In genomic region chr6:132070356-132070755, GRCh38 we compare ENCODE assay signal across 23 cellular contexts.
DNase-seq lines count a peak whose midpoint lies in the region; ATAC-seq and TF ChIP-seq lines count a peak whose summit lies in the region.
"Had no signal": no experiment of that assay in that cellular context is flagged by ENCODE, and none has a peak within 500 bp of the region (broad histone marks: within the 10 kb centered on the region; RNA-seq: fewer than 3 reads in every experiment).

No MANE protein-coding gene starts in this region.

- BruUV-seq in mammary epithelial cell (replicated peaks; lab: Mats Ljungman, UMichigan) = no TSS peak
- BruUV-seq in MCF 10A (replicated peaks; lab: Mats Ljungman, UMichigan) = no TSS peak

- H3K4me1 ChIP-seq in mammary epithelial cell (ENCODE audit: insufficient read depth, low read length) (peaks cover 15% of the 10 kb centered on the region), SK-N-SH (ENCODE audit: control insufficient read depth in 1 of 2, insufficient read depth in 2 of 2, low read depth in 1 of 2, low read length in 1 of 2) (peaks cover 0 to under 1% of the 10 kb centered on the region in 2 experiments; a peak in 1 of 4 replicates)
- no peaks in the 10 kb centered on the region for H3K4me1 ChIP-seq in CD4-positive, alpha-beta memory T cell (ENCODE audit: insufficient read depth, low read length)
- H3K4me1 ChIP-seq: A549, parathyroid adenoma had no signal

- H3K27ac Mint-ChIP-seq in MCF 10A (ENCODE audit: low read depth, unreplicated experiment) (no peak overlapping the region), mesothelial cell of epicardium (no peak overlapping the region)
- no peak overlapping the region for H3K27ac Mint-ChIP-seq in CD4-positive, alpha-beta memory T cell
- H3K27ac Mint-ChIP-seq: activated CD8-positive, alpha-beta memory T cell treated with anti-CD3 and anti-CD28 coated beads, Interleukin-2, amount 10 ng/mL, durations not matched to agents 7 days and 5 days; activated naive CD8-positive, alpha-beta T cell treated with anti-CD3 and anti-CD28 coated beads, Interleukin-2, amount 10 ng/mL, durations not matched to agents 7 days and 5 days; immature natural killer cell; stimulated activated effector memory CD8-positive, alpha-beta T cell treated with anti-CD3 and anti-CD28 coated beads, Interleukin-12 subunit alpha, Interleukin-12 subunit beta, amount 100 ng/mL, for 72 hours had no signal

- no peak for ATAC-seq in HG03521 (IDR thresholded peaks at IDR 0.05; ENCODE audit: unreplicated experiment)
- no peak for ATAC-seq in GM21619 (IDR thresholded peaks at IDR 0.05; ENCODE audit: unreplicated experiment)
- ATAC-seq: A549; activated CD8-positive, alpha-beta memory T cell treated with anti-CD3 and anti-CD28 coated beads, Interleukin-2, amount 10 ng/mL, durations not matched to agents 7 days and 5 days; GM12878; left ventricle myocardium superior; Right ventricle myocardium inferior; stimulated activated effector memory CD8-positive, alpha-beta T cell treated with anti-CD3 and anti-CD28 coated beads, Interleukin-12 subunit alpha, Interleukin-12 subunit beta, amount 100 ng/mL, for 72 hours had no signal

- POLR2A ChIA-PET in MCF 10A (lab: Yijun Ruan, JAX) (interaction anchor here (0.6 kb wide), 1 partner anchor 500 kb away, joined by 5 read pairs; the partner anchor contains the start of gene TAAR6), SK-N-SH (lab: Yijun Ruan, JAX) (no interaction called here)
- POLR2A ChIA-PET in CD4-positive, alpha-beta memory T cell (lab: Charles Lee; ENCODE audit: partially characterized antibody) = no interaction called here

- H3K4me3 ChIP-seq in mammary epithelial cell (replicated peaks in 1 of 3; ENCODE audit: insufficient read depth in 1 of 3, low read depth in 2 of 3, low read length in 3 of 3) (no peak overlapping the region), SK-N-SH (ENCODE audit: low read depth in 2 of 2, low read length in 1 of 2) (no peak overlapping the region)
- H3K4me3 ChIP-seq in CD4-positive, alpha-beta memory T cell (ENCODE audit: low read length in 2 of 2) = no peak overlapping the region
- H3K4me3 ChIP-seq: A549, GM12878, sigmoid colon, uterus had no signal

- no peak overlapping the region for H2AFZ ChIP-seq in mammary epithelial cell (ENCODE audit: low read depth, low read length)
- H2AFZ ChIP-seq in SK-N-SH (ENCODE audit: low read depth) = 0 out of 2 replicates have a peak overlapping the region, but pooled peaks have one; percentile 45
- H2AFZ ChIP-seq: parathyroid adenoma had no signal

- DNase-seq in mammary epithelial cell (peak; percentile 38), MCF 10A (ENCODE audit: unreplicated experiment) (no peak), SK-N-SH (no peak), medulla oblongata (ENCODE audit: extremely low spot score) (peak; percentile 7), mesothelial cell of epicardium (ENCODE audit: low spot score in 2 of 2, unreplicated experiment in 2 of 2) (no peak)
- DNase-seq in CD4-positive, alpha-beta memory T cell = no peak
- DNase-seq: activated CD4-positive, alpha-beta T cell treated with anti-CD3 and anti-CD28 coated beads for 4 hours; activated CD8-positive, alpha-beta memory T cell treated with anti-CD3 and anti-CD28 coated beads, Interleukin-2, amount 10 ng/mL, durations not matched to agents 7 days and 5 days; activated naive CD8-positive, alpha-beta T cell treated with anti-CD3 and anti-CD28 coated beads, Interleukin-2, amount 10 ng/mL, durations not matched to agents 7 days and 5 days; immature natural killer cell; KBM-7; left ventricle myocardium superior; NCI-H1092 treated with DMSO at 0.1 percent for 48 hours; sigmoid colon; uterus had no signal

- H3K36me3 ChIP-seq in mammary epithelial cell (ENCODE audit: insufficient read depth, low read length) (no peaks in the 10 kb centered on the region), SK-N-SH (replicated peaks in 1 of 2; ENCODE audit: control insufficient read depth in 1 of 2, insufficient read depth in 2 of 2, low read length in 1 of 2) (no peaks in the 10 kb centered on the region)
- no peaks in the 10 kb centered on the region for H3K36me3 ChIP-seq in CD4-positive, alpha-beta memory T cell (ENCODE audit: insufficient read depth, low read length)
- H3K36me3 ChIP-seq: sigmoid colon, uterus had no signal

- peaks cover 15% of the 10 kb centered on the region for H3F3A ChIP-seq in SK-N-SH (replicated peaks; ENCODE audit: insufficient read depth)

- in situ Hi-C loops in mammary epithelial cell (cut with MboI; ENCODE audit: low sequenced_read_pairs in 2 of 2) = no loop called here

- H3K4me1 Mint-ChIP-seq in MCF 10A (ENCODE audit: insufficient read depth, unreplicated experiment) = peaks cover 4% of the 10 kb centered on the region
- no peaks in the 10 kb centered on the region for H3K4me1 Mint-ChIP-seq in CD4-positive, alpha-beta memory T cell
- H3K4me1 Mint-ChIP-seq in mesothelial cell of epicardium = no peaks in the 10 kb centered on the region
- H3K4me1 Mint-ChIP-seq: activated CD8-positive, alpha-beta memory T cell treated with anti-CD3 and anti-CD28 coated beads, Interleukin-2, amount 10 ng/mL, durations not matched to agents 7 days and 5 days; activated naive CD8-positive, alpha-beta T cell treated with anti-CD3 and anti-CD28 coated beads, Interleukin-2, amount 10 ng/mL, durations not matched to agents 7 days and 5 days; immature natural killer cell; stimulated activated effector memory CD8-positive, alpha-beta T cell treated with anti-CD3 and anti-CD28 coated beads, Interleukin-12 subunit alpha, Interleukin-12 subunit beta, amount 100 ng/mL, for 72 hours had no signal

- no peak overlapping the region for H3K27ac ChIP-seq in mammary epithelial cell (ENCODE audit: insufficient read depth, low read depth, low read length)
- peak overlapping the region in 1 of 2 experiments; percentile 44; a peak in 2 of 4 replicates for H3K27ac ChIP-seq in SK-N-SH (ENCODE audit: low read depth in 2 of 2, low read length in 1 of 2)
- no peak overlapping the region for H3K27ac ChIP-seq in CD4-positive, alpha-beta memory T cell (ENCODE audit: low read depth, low read length)
- H3K27ac ChIP-seq: A549, C4-2B, parathyroid adenoma had no signal

- no peaks in the 10 kb centered on the region for H3K79me2 ChIP-seq in mammary epithelial cell (ENCODE audit: insufficient read depth, low read length)
- no peaks in the 10 kb centered on the region for H3K79me2 ChIP-seq in SK-N-SH (ENCODE audit: insufficient read depth)
- H3K79me2 ChIP-seq: parathyroid adenoma had no signal

- H3K27me3 ChIP-seq in mammary epithelial cell (ENCODE audit: insufficient read depth, low read length) (no peaks in the 10 kb centered on the region), SK-N-SH (ENCODE audit: insufficient read depth) (no peaks in the 10 kb centered on the region)
- no peaks in the 10 kb centered on the region for H3K27me3 ChIP-seq in CD4-positive, alpha-beta memory T cell (ENCODE audit: insufficient read depth, low read length)
- H3K27me3 ChIP-seq: sigmoid colon, uterus had no signal

- H3K9me3 ChIP-seq in mammary epithelial cell (replicated peaks; ENCODE audit: insufficient read depth, low read length) (no peaks in the 10 kb centered on the region), SK-N-SH (no peaks in the 10 kb centered on the region)
- no peaks in the 10 kb centered on the region for H3K9me3 ChIP-seq in CD4-positive, alpha-beta memory T cell (ENCODE audit: control insufficient read depth in 1 of 2, low read length in 2 of 2)
- H3K9me3 ChIP-seq: A549, sigmoid colon, uterus had no signal

- no peaks in the 10 kb centered on the region for H3K9me3 Mint-ChIP-seq in MCF 10A (ENCODE audit: unreplicated experiment)
- H3K9me3 Mint-ChIP-seq in CD4-positive, alpha-beta memory T cell = peaks cover 0 to 4% (median 0%) of the 10 kb centered on the region in 8 donors
- peaks cover 9% of the 10 kb centered on the region for H3K9me3 Mint-ChIP-seq in mesothelial cell of epicardium
- H3K9me3 Mint-ChIP-seq: activated naive CD8-positive, alpha-beta T cell treated with anti-CD3 and anti-CD28 coated beads, Interleukin-2, amount 10 ng/mL, durations not matched to agents 7 days and 5 days; stimulated activated effector memory CD8-positive, alpha-beta T cell treated with anti-CD3 and anti-CD28 coated beads, Interleukin-12 subunit alpha, Interleukin-12 subunit beta, amount 100 ng/mL, for 72 hours had no signal

- intact Hi-C loops in mammary epithelial cell (cut with micrococcal nuclease) (no loop called here), MCF 10A (cut with micrococcal nuclease) (no loop called here)
- intact Hi-C loops in CD4-positive, alpha-beta memory T cell (cut with micrococcal nuclease) = no loop called here

- CTCF ChIA-PET in mammary epithelial cell (lab: Charles Lee; ENCODE audit: low non-redundant PET) (interaction anchor here (0.7 kb wide), 1 partner anchor 15 kb away, joined by 6 read pairs; no protein-coding TSS in a partner anchor), MCF 10A (lab: Yijun Ruan, JAX) (interaction anchor here (0.7 to 1.2 kb wide), 3 partner anchors 34 to 419 kb away, joined by 4 read pairs; no protein-coding TSS in a partner anchor), SK-N-SH (lab: Yijun Ruan, JAX) (no interaction called here)
- CTCF ChIA-PET in CD4-positive, alpha-beta memory T cell (lab: Charles Lee; ENCODE audit: partially characterized antibody) = no interaction called here

- 8% methylated on average over 1 of the region's 1 CpG for WGBS in mammary epithelial cell (ENCODE audit: low coverage, missing lambda C conversion rate)
- WGBS in SK-N-SH (ENCODE audit: low lambda C conversion rate) = 28% methylated on average over 1 of the region's 1 CpG

- H3K36me3 Mint-ChIP-seq in MCF 10A (ENCODE audit: insufficient read depth, unreplicated experiment) (no peaks in the 10 kb centered on the region), mesothelial cell of epicardium (peaks cover 3% of the 10 kb centered on the region)
- no peaks in the 10 kb centered on the region for H3K36me3 Mint-ChIP-seq in CD4-positive, alpha-beta memory T cell
- H3K36me3 Mint-ChIP-seq: activated CD8-positive, alpha-beta memory T cell treated with anti-CD3 and anti-CD28 coated beads, Interleukin-2, amount 10 ng/mL, durations not matched to agents 7 days and 5 days; activated naive CD8-positive, alpha-beta T cell treated with anti-CD3 and anti-CD28 coated beads, Interleukin-2, amount 10 ng/mL, durations not matched to agents 7 days and 5 days; immature natural killer cell; stimulated activated effector memory CD8-positive, alpha-beta T cell treated with anti-CD3 and anti-CD28 coated beads, Interleukin-12 subunit alpha, Interleukin-12 subunit beta, amount 100 ng/mL, for 72 hours had no signal

- H3K9me2 ChIP-seq in SK-N-SH = no peaks in the 10 kb centered on the region

- H4K20me1 ChIP-seq in mammary epithelial cell (ENCODE audit: insufficient read depth, low read length) (no peaks in the 10 kb centered on the region), SK-N-SH (ENCODE audit: insufficient read depth) (no peaks in the 10 kb centered on the region)

- H3K27me3 Mint-ChIP-seq in MCF 10A (ENCODE audit: insufficient read depth, unreplicated experiment) (no peaks in the 10 kb centered on the region), mesothelial cell of epicardium (ENCODE audit: low read depth) (no peaks in the 10 kb centered on the region)
- no peaks in the 10 kb centered on the region for H3K27me3 Mint-ChIP-seq in CD4-positive, alpha-beta memory T cell
- H3K27me3 Mint-ChIP-seq: activated naive CD8-positive, alpha-beta T cell treated with anti-CD3 and anti-CD28 coated beads, Interleukin-2, amount 10 ng/mL, durations not matched to agents 7 days and 5 days had no signal

- TF ChIP-seq RAD21 in SK-N-SH (IDR thresholded peaks at IDR 0.05; ENCODE audit: low read length) = no peak

- TF ChIP-seq EP300 in SK-N-SH (IDR thresholded peaks at IDR 0.05; ENCODE audit: borderline replicate concordance in 1 of 2, low read depth in 1 of 2, low read length in 1 of 2) = no peak

- H3K4me2 ChIP-seq in mammary epithelial cell (ENCODE audit: insufficient read depth, low read depth, low read length) (peak overlapping the region; percentile 47), SK-N-SH (no peak overlapping the region)
- H3K4me2 ChIP-seq: A549 had no signal

- H3K9ac ChIP-seq in mammary epithelial cell (ENCODE audit: insufficient read depth, low read length) (no peak overlapping the region), SK-N-SH (peak overlapping the region; percentile 12)
- H3K9ac ChIP-seq: parathyroid adenoma had no signal

- no peak overlapping the region for H3K4me3 Mint-ChIP-seq in MCF 10A (ENCODE audit: unreplicated experiment)
- no peak overlapping the region for H3K4me3 Mint-ChIP-seq in CD4-positive, alpha-beta memory T cell
- H3K4me3 Mint-ChIP-seq in mesothelial cell of epicardium = no peak overlapping the region
- H3K4me3 Mint-ChIP-seq: activated CD8-positive, alpha-beta memory T cell treated with anti-CD3 and anti-CD28 coated beads, Interleukin-2, amount 10 ng/mL, durations not matched to agents 7 days and 5 days; activated naive CD8-positive, alpha-beta T cell treated with anti-CD3 and anti-CD28 coated beads, Interleukin-2, amount 10 ng/mL, durations not matched to agents 7 days and 5 days; immature natural killer cell; stimulated activated effector memory CD8-positive, alpha-beta T cell treated with anti-CD3 and anti-CD28 coated beads, Interleukin-12 subunit alpha, Interleukin-12 subunit beta, amount 100 ng/mL, for 72 hours had no signal

- TF ChIP-seq CTCF in mammary epithelial cell (conservative IDR thresholded peaks at IDR 0.05 in 1 of 2, IDR thresholded peaks at IDR 0.05 in 1 of 2; ENCODE audit: extremely low read depth in 1 of 2, insufficient read depth in 1 of 2, low read depth in 1 of 2, low read length in 2 of 2) (no peak), MCF 10A (IDR thresholded peaks at IDR 0.05; ENCODE audit: unreplicated experiment) (no peak), SK-N-SH (IDR thresholded peaks at IDR 0.05) (no peak), mesothelial cell of epicardium (IDR thresholded peaks at IDR 0.05; ENCODE audit: unreplicated experiment) (no peak)

- dilution Hi-C loops in mammary epithelial cell (cut with HindIII; ENCODE audit: low sequenced_read_pairs) = no loop called here

Comparison
In these comparisons a context has a peak if more than half of its experiments do, and no peak if none do; other contexts are left out.
1. DNase-seq: peak in mammary epithelial cell (single experiment) and medulla oblongata (single experiment); none in MCF 10A (single experiment), SK-N-SH (single experiment), CD4-positive, alpha-beta memory T cell (0 of 5) and mesothelial cell of epicardium (0 of 2).
2. CTCF ChIA-PET loops: an anchor here in mammary epithelial cell (0.7 kb wide) and MCF 10A (0.7 to 1.2 kb wide); none called in SK-N-SH and CD4-positive, alpha-beta memory T cell.